ENCODE assay signal across 29 cellular contexts in the genomic region with DNA sequence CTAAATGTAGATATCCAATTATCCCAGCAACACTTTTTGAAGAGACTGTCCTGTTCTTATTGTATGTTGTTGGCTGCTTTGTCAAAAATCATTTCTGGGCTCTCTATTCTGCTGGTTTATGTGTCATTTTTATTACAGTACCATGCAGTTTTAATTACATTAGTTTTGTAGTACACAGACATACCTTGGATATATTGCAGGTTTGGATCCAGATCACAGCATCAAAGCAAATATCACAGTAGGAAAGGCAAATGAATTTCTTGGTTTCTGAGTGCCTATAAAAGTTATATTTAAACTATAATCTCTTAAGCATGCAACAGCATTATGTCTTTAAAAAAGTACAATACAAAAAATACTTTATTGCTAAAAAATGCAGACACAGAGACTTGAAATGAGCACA.
"Had no signal": no experiment of that assay in that cellular context is flagged by ENCODE, and none has a peak within 500 bp of the region (broad histone marks: within the 10 kb centered on the region; RNA-seq: fewer than 3 reads in every experiment).

No MANE protein-coding gene starts in this region.

- H3K27ac Mint-ChIP-seq: dendritic cell treated with granulocyte-macrophage colony-stimulating factor and Interleukin-4, amounts not matched to agents 40 ng/mL and 50 ng/mL, for 4 days; effector memory CD8-positive, alpha-beta T cell; endodermal cell had no signal

- H3K27me3 Mint-ChIP-seq: dendritic cell treated with granulocyte-macrophage colony-stimulating factor and Interleukin-4, amounts not matched to agents 40 ng/mL and 50 ng/mL, for 4 days; effector memory CD8-positive, alpha-beta T cell had no signal

- H3K4me3 ChIP-seq: colonic mucosa, coronary artery, dorsolateral prefrontal cortex, esophagus muscularis mucosa, esophagus squamous epithelium, gastrocnemius medialis, gastroesophageal sphincter, heart left ventricle, heart right ventricle, hepatocyte had no signal

- H3K27me3 ChIP-seq: colonic mucosa, dorsolateral prefrontal cortex, esophagus muscularis mucosa, esophagus squamous epithelium, foreskin keratinocyte, gastrocnemius medialis, gastroesophageal sphincter, heart left ventricle, heart right ventricle, hepatocyte had no signal

- H3K9me3 Mint-ChIP-seq: dendritic cell treated with granulocyte-macrophage colony-stimulating factor and Interleukin-4, amounts not matched to agents 40 ng/mL and 50 ng/mL, for 4 days had no signal

- H3K79me2 ChIP-seq: hepatocyte had no signal

- H3K9me3 ChIP-seq: colonic mucosa, esophagus muscularis mucosa, esophagus squamous epithelium, gastrocnemius medialis, gastroesophageal sphincter, heart right ventricle had no signal

- H3K27ac ChIP-seq: colonic mucosa, coronary artery, dorsolateral prefrontal cortex, epithelial cell of prostate, esophagus muscularis mucosa, esophagus squamous epithelium, foreskin keratinocyte, gastrocnemius medialis, gastroesophageal sphincter, heart left ventricle, heart right ventricle, hepatocyte had no signal

- H3K4me1 Mint-ChIP-seq: endodermal cell had no signal

- H3K4me1 ChIP-seq: colonic mucosa, esophagus muscularis mucosa, esophagus squamous epithelium, foreskin keratinocyte, gastrocnemius medialis, gastroesophageal sphincter, heart left ventricle, heart right ventricle had no signal

- FAIRE-seq: endometrium, endothelial cell of umbilical vein, frontal cortex had no signal

- H3K36me3 ChIP-seq: colonic mucosa, esophagus muscularis mucosa, esophagus squamous epithelium, gastrocnemius medialis, gastroesophageal sphincter, heart left ventricle, heart right ventricle had no signal

- H3K4me2 ChIP-seq: hepatocyte had no signal

- DNase-seq: colonic mucosa; cortex of kidney; dermis blood vessel endothelial cell; dorsolateral prefrontal cortex; effector CD4-positive, alpha-beta T cell; effector CD8-positive, alpha-beta T cell; effector memory CD4-positive, alpha-beta T cell; effector memory CD8-positive, alpha-beta T cell; endodermal cell; erythroblast; esophagus squamous epithelium; foreskin fibroblast; foreskin keratinocyte; foreskin melanocyte; gastrocnemius medialis; glutamatergic neuron; head of caudate nucleus; heart left ventricle; heart right ventricle had no signal

- H3K4me3 Mint-ChIP-seq: dendritic cell treated with granulocyte-macrophage colony-stimulating factor and Interleukin-4, amounts not matched to agents 40 ng/mL and 50 ng/mL, for 4 days; effector memory CD8-positive, alpha-beta T cell; endodermal cell had no signal

- H2AFZ ChIP-seq: hepatocyte had no signal

- ATAC-seq: effector memory CD8-positive, alpha-beta T cell; esophagus mucosa; foreskin keratinocyte; gastrocnemius medialis; gastroesophageal sphincter; heart left ventricle; heart right ventricle had no signal
